Comparison of ENCODE assay signal across 17 cellular contexts in the genomic region with DNA sequence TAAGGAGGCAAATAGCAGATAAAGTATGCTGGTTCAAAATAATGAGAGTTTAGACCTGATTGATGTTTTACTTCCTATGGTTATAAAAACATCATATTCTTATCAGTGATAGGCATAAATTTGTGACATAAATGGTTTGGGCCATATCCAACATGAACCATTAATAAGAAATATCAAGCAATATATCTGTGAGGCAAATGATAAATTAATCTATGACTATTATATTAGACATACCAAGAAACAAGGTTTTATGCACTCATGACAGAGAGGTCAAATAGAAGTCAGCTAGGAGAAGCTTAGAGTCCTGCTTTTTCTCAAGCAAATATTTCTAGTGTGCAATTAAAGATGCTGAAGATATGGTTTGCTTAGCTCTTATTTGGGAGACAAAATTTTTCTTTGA. TPM values are rescaled to one million over a fixed set of nuclear protein-coding genes. Genes with fewer than 3 reads are reported as not detected.
DNase-seq lines count a peak whose midpoint lies in the region; ATAC-seq and TF ChIP-seq lines count a peak whose summit lies in the region.
"Had no signal": no experiment of that assay in that cellular context is flagged by ENCODE, and none has a peak within 500 bp of the region (broad histone marks: within the 10 kb centered on the region; RNA-seq: fewer than 3 reads in every experiment).

No MANE protein-coding gene starts in this region.

- no peak overlapping the region for H3K9ac ChIP-seq in fibroblast of lung (ENCODE audit: insufficient read depth, low read length)
- H3K9ac ChIP-seq: KMS-11 had no signal

- H3K27me3 ChIP-seq in right cardiac atrium (ENCODE audit: control insufficient read depth, insufficient read depth) (no peaks in the 10 kb centered on the region), heart right ventricle (no peaks in the 10 kb centered on the region), fibroblast of lung (ENCODE audit: control insufficient read depth, insufficient read depth, low read length) (no peaks in the 10 kb centered on the region), transverse colon (no peaks in the 10 kb centered on the region)

- H3K4me3 ChIP-seq in right cardiac atrium (ENCODE audit: low read length) (no peak overlapping the region), heart right ventricle (no peak overlapping the region), fibroblast of lung (replicated peaks in 1 of 4; ENCODE audit: control extremely low read depth in 1 of 4, insufficient read depth in 1 of 4, low read depth in 3 of 4, low read length in 4 of 4) (no peak overlapping the region), transverse colon (no peak overlapping the region)
- H3K4me3 ChIP-seq: dorsolateral prefrontal cortex had no signal

- CTCF ChIA-PET in T-cell (lab: Charles Lee) = interaction anchor here in 1 of 2 donors (0.6 to 1.4 kb wide), 2 partner anchors 13 to 88 kb away, joined by 3 to 4 read pairs; partner anchors contain the start of gene RBM22

- H3K9me3 ChIP-seq in right cardiac atrium (ENCODE audit: control insufficient read depth, low read length) (no peaks in the 10 kb centered on the region), heart right ventricle (peaks cover 0 to 3% (median 0%) of the 10 kb centered on the region in 11 donors), fibroblast of lung (ENCODE audit: control insufficient read depth, insufficient read depth, low read depth, low read length) (no peaks in the 10 kb centered on the region), transverse colon (no peaks in the 10 kb centered on the region)

- POLR2A ChIA-PET in T-cell (lab: Charles Lee) = no interaction called here

- in situ Hi-C loops in transverse colon (cut with MboI; ENCODE audit: low pct_ligation_motif_present in 1 of 4, low pct_unique_long_range_greater_than_20kb in 1 of 4, low sequenced_read_pairs in 3 of 4) = no loop called here

- H3K36me3 ChIP-seq in heart right ventricle (peaks cover 0 to 3% (median 0%) of the 10 kb centered on the region in 9 donors), fibroblast of lung (ENCODE audit: control insufficient read depth, insufficient read depth, low read length) (no peaks in the 10 kb centered on the region), transverse colon (no peaks in the 10 kb centered on the region)

- H3K4me3 Mint-ChIP-seq in T-cell (peak overlapping the region in 2 of 3 donors; percentile 1 to 6), immature natural killer cell (no peak overlapping the region)

- no peak for TF ChIP-seq POLR2A in transverse colon (IDR thresholded peaks at IDR 0.05)

- DNase-seq in right cardiac atrium (no peak), heart right ventricle (no peak), T-cell (no peak), fibroblast of lung (ENCODE audit: low read depth in 2 of 2) (peak in 1 of 2 donors; percentile 70), transverse colon (no peak), cerebellar nuclear complex (lab: John Stamatoyannopoulos, UW) (no peak), immature natural killer cell (no peak)
- DNase-seq: activated CD4-positive, alpha-beta T cell treated with anti-CD3 and anti-CD28 coated beads, Interleukin-2, amount 50 U/mL, for 48 hours; dorsolateral prefrontal cortex; NCI-H1694 treated with DMSO at 0.1 percent for 48 hours; NCI-H526; stimulated activated CD4-positive, alpha-beta T cell treated with anti-CD3 and anti-CD28 coated beads, Interleukin-4, amount 100 ng/mL, for 1 hour; T-helper 17 cell had no signal

- H4K20me1 ChIP-seq in fibroblast of lung (ENCODE audit: control insufficient read depth, extremely low read depth, insufficient read depth, low read length) = no peaks in the 10 kb centered on the region

- H3K4me1 Mint-ChIP-seq in T-cell (peaks cover 53 to 61% (median 53%) of the 10 kb centered on the region in 3 donors), immature natural killer cell (peaks cover 29 to 44% of the 10 kb centered on the region in 2 donors)

- H3K4me1 ChIP-seq in right cardiac atrium (ENCODE audit: control insufficient read depth, insufficient read depth, low read length) (peaks cover 8% of the 10 kb centered on the region), heart right ventricle (peaks cover 4 to 90% (median 62%) of the 10 kb centered on the region in 9 donors), fibroblast of lung (ENCODE audit: control insufficient read depth, extremely low read depth, insufficient read depth, low read length) (peaks cover 19% of the 10 kb centered on the region), transverse colon (peaks cover 6 to 56% (median 26%) of the 10 kb centered on the region in 4 donors)

- intact Hi-C loops in right cardiac atrium (cut with DNase I) = no loop called here
- intact Hi-C loops in heart right ventricle (cut with DNase I) = no loop called here
- intact Hi-C loops in transverse colon (cut with DNase I; ENCODE audit: low total_unique reads) = no loop called here

- no peak for TF ChIP-seq EP300 in transverse colon (IDR thresholded peaks at IDR 0.05; ENCODE audit: low read depth)

- no peak for TF ChIP-seq CTCF in heart right ventricle (IDR thresholded peaks at IDR 0.05)
- TF ChIP-seq CTCF in fibroblast of lung (conservative IDR thresholded peaks at IDR 0.05 in 1 of 2, IDR thresholded peaks at IDR 0.05 in 1 of 2; ENCODE audit: low read depth in 1 of 2, low read length in 2 of 2) = no peak
- no peak for TF ChIP-seq CTCF in transverse colon (IDR thresholded peaks at IDR 0.05)

- H3K9me3 Mint-ChIP-seq in T-cell (no peaks in the 10 kb centered on the region), immature natural killer cell (no peaks in the 10 kb centered on the region)

- H3K27ac ChIP-seq in right cardiac atrium (ENCODE audit: low read length) (peak overlapping the region; percentile 67), heart right ventricle (peak overlapping the region in 4 of 10 donors; percentile 35 to 76 (median 64)), fibroblast of lung (ENCODE audit: insufficient read depth, low read length) (peak overlapping the region; percentile 76), transverse colon (peak overlapping the region; percentile 45 to 72 (median 58))
- H3K27ac ChIP-seq: KMS-11 had no signal

- H3K27me3 Mint-ChIP-seq in T-cell = no peaks in the 10 kb centered on the region
- peaks cover 0 to 1% (median 0%) of the 10 kb centered on the region in 3 donors for H3K27me3 Mint-ChIP-seq in immature natural killer cell (ENCODE audit: low read depth in 3 of 3)
- H3K27me3 Mint-ChIP-seq: T-helper 17 cell had no signal

- peak overlapping the region in 1 of 2 donors; percentile 78 for H3K27ac Mint-ChIP-seq in T-cell
- H3K27ac Mint-ChIP-seq in immature natural killer cell = peak overlapping the region in 1 of 6 donors; percentile 29

- H3K36me3 Mint-ChIP-seq in T-cell (peaks cover 5% of the 10 kb centered on the region), immature natural killer cell (peaks cover 0 to 5% (median 0%) of the 10 kb centered on the region in 3 donors)

- ATAC-seq in right cardiac atrium = no peak
- ATAC-seq in heart right ventricle = no peak
- ATAC-seq in T-cell (replicated peaks in 1 of 4) = no peak
- no peak for ATAC-seq in HG02885 (IDR thresholded peaks at IDR 0.05; ENCODE audit: poor library complexity, unreplicated experiment)
- ATAC-seq: T-helper 17 cell had no signal

- H3K79me2 ChIP-seq in fibroblast of lung (ENCODE audit: control insufficient read depth, insufficient read depth, low read length) = peaks cover 87% of the 10 kb centered on the region

- peak overlapping the region; percentile 70 for H3K4me2 ChIP-seq in fibroblast of lung (ENCODE audit: extremely low read depth, insufficient read depth, low read length)
- H3K4me2 ChIP-seq: KMS-11 had no signal

- no peak overlapping the region for H2AFZ ChIP-seq in fibroblast of lung (ENCODE audit: low read length)

RNA-seq across cellular contexts. Expression of gene SMIM3, which starts 10.4 kb away (rescaled TPM):
- 10 to 100 TPM; 16.3 to 33.5 (median 19.9) TPM for total RNA-seq in right cardiac atrium
- polyA plus RNA-seq in right cardiac atrium = 22.9 TPM
- 10 to 100 TPM in 6 of 10 donors, 1 to 10 TPM in 4; 7.1 to 24.2 (median 10.9) TPM for total RNA-seq in heart right ventricle
- polyA plus RNA-seq in heart right ventricle = 10 to 100 TPM; 18.8 to 41.5 TPM
- total RNA-seq in T-cell = 1 to 10 TPM; 2.8 to 9.1 (median 5.7) TPM
- 34.9 and 59.9 TPM in 2 replicates for total RNA-seq in fibroblast of lung
- 69.9 and 78.7 TPM in 2 replicates for polyA plus RNA-seq in fibroblast of lung
- 38.9 and 45.7 TPM in 2 replicates for polyA plus RNA-seq in fibroblast of lung (2012)
- polyA minus RNA-seq in fibroblast of lung (ENCODE audit: low replicate concordance) = 31.4 and 40.8 TPM in 2 replicates
- 10 to 100 TPM; 19.1 to 22.4 (median 20.4) TPM for total RNA-seq in transverse colon
- polyA plus RNA-seq in immature natural killer cell = 10 to 100 TPM; 20.1 to 32.6 (median 21.7) TPM

RNA-seq across cellular contexts. Expression of gene DCTN4, which starts 30.2 kb away (rescaled TPM):
- total RNA-seq in right cardiac atrium = 10 to 100 TPM; 41.8 to 51.6 (median 47.6) TPM
- 22.7 TPM for polyA plus RNA-seq in right cardiac atrium
- 10 to 100 TPM; 42.9 to 68.3 (median 58.2) TPM for total RNA-seq in heart right ventricle
- polyA plus RNA-seq in heart right ventricle = 10 to 100 TPM; 20.0 TPM
- total RNA-seq in T-cell = 10 to 100 TPM; 36.9 to 79.8 (median 38.4) TPM
- total RNA-seq in fibroblast of lung = 44.7 and 67.2 TPM in 2 replicates
- polyA plus RNA-seq in fibroblast of lung = 60.0 and 60.8 TPM in 2 replicates
- polyA plus RNA-seq in fibroblast of lung (2012) = 33.8 and 35.0 TPM in 2 replicates
- 31.4 and 48.9 TPM in 2 replicates for polyA minus RNA-seq in fibroblast of lung (ENCODE audit: low replicate concordance)
- total RNA-seq in transverse colon = 10 to 100 TPM; 23.2 to 55.3 (median 42.4) TPM
- 10 to 100 TPM in 1 of 3 donors, 1 to 10 TPM in 2; 8.0 to 10.6 (median 9.4) TPM for polyA plus RNA-seq in immature natural killer cell

RNA-seq across cellular contexts. Expression of gene IRGM, which starts 57.3 kb away (rescaled TPM):
- not detected for total RNA-seq in right cardiac atrium
- polyA plus RNA-seq in right cardiac atrium = not detected
- total RNA-seq in heart right ventricle = not detected
- polyA plus RNA-seq in heart right ventricle = under 1 TPM in 1 of 2 donors, not detected in 1; 0.06 TPM
- total RNA-seq in T-cell = 1 to 10 TPM; 2.1 to 3.9 (median 2.9) TPM
- total RNA-seq in fibroblast of lung = 0.17 TPM in 1 of 2 replicates, not detected in the other
- 0.17 TPM in 1 of 2 replicates, not detected in the other for polyA plus RNA-seq in fibroblast of lung
- polyA plus RNA-seq in fibroblast of lung (2012) = 0.33 TPM in 1 of 2 replicates, not detected in the other
- polyA minus RNA-seq in fibroblast of lung (ENCODE audit: low replicate concordance) = not detected in 2 replicates
- total RNA-seq in transverse colon = under 1 TPM in 1 of 4 donors, not detected in 3; 0.82 TPM
- 1 to 10 TPM; 2.4 to 5.9 (median 4.0) TPM for polyA plus RNA-seq in immature natural killer cell
- total RNA-seq: frontal cortex had no signal
- polyA plus RNA-seq: BJ had no signal

Comparison
In these comparisons a context has a peak if more than half of its experiments do, and no peak if none do; other contexts are left out.
1. H3K4me3 Mint-ChIP-seq: peak in T-cell (2 of 3); none in immature natural killer cell (0 of 5).